Comparison of ENCODE assay signal across 35 cellular contexts in the genomic region with DNA sequence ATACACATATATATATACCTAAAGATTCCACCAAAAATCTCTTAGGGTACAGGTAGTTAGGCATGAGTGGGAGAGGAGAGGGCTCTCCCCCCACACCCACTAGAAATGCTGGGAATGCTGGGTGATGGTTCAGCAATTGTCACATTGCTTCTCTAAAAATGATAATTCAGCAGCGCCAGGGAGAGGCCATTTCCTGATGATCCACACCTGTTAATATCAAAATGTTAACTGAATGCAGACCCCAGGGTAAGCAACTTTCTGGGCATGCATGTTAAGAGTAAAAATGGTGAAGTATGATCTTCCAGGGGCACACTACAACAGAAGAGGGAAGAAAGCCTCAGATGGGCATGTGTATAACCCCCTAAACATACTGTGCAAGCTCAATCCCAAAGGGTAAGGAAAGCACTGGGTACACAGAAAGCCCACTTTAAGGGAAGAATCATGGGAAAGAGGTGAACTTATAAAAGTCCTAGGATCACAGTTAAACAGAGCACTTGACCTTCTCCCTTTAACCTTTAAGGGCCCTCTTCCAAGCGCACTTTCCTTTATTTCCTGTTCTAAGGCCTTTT.
DNase-seq lines count a peak whose midpoint lies in the region; ATAC-seq, FAIRE-seq and TF ChIP-seq lines count a peak whose summit lies in the region.
"Had no signal": no experiment of that assay in that cellular context is flagged by ENCODE, and none has a peak within 500 bp of the region (broad histone marks: within the 10 kb centered on the region; RNA-seq: fewer than 3 reads in every experiment).

No MANE protein-coding gene starts in this region.

- peaks cover 6% of the 10 kb centered on the region for H3K9me3 Mint-ChIP-seq in stimulated activated effector memory CD8-positive, alpha-beta T cell treated with anti-CD3 and anti-CD28 coated beads, Interleukin-12 subunit alpha, Interleukin-12 subunit beta, amount 100 ng/mL, for 72 hours

- H3K4me1 ChIP-seq in OCI-LY3 (ENCODE audit: low read length) (peaks cover 39% of the 10 kb centered on the region), K562 (replicated peaks in 1 of 2; ENCODE audit: control insufficient read depth in 2 of 2, insufficient read depth in 2 of 2, low read length in 2 of 2) (no peaks in the 10 kb centered on the region)
- H3K4me1 ChIP-seq: A549, BE2C, BLaER1, Caco-2 had no signal

- FAIRE-seq in K562 (lab: Jason Lieb, UNC), result no peak
- peak; percentile 50 for FAIRE-seq in urothelium cell line (lab: Jason Lieb, UNC)
- FAIRE-seq: A204.1, A549, D721Med had no signal

- H3K4me3 Mint-ChIP-seq in stimulated activated effector memory CD8-positive, alpha-beta T cell treated with anti-CD3 and anti-CD28 coated beads, Interleukin-12 subunit alpha, Interleukin-12 subunit beta, amount 100 ng/mL, for 72 hours, result no peak overlapping the region
- H3K4me3 Mint-ChIP-seq: B cell; CD14-positive monocyte; CD4-positive, alpha-beta memory T cell; CD4-positive, alpha-beta T cell; CD4-positive, CD25-positive, alpha-beta regulatory T cell; CD8-positive, alpha-beta memory T cell; CD8-positive, alpha-beta T cell had no signal

- peak in 1 of 4 experiments; percentile 18 for DNase-seq in K562 (ENCODE audit: extremely low read depth in 1 of 4, low spot score in 3 of 4)
- DNase-seq in urothelium cell line (ENCODE audit: low spot score), result no peak
- DNase-seq in stimulated activated effector memory CD8-positive, alpha-beta T cell treated with anti-CD3 and anti-CD28 coated beads, Interleukin-12 subunit alpha, Interleukin-12 subunit beta, amount 100 ng/mL, for 72 hours (ENCODE audit: low spot score in 2 of 2), result no peak
- no peak for DNase-seq in stimulated activated naive CD4-positive, alpha-beta T cell (lab: John Stamatoyannopoulos, UW)
- no peak for DNase-seq in H7
- DNase-seq: 8988T; ACHN; AML-193; BE2C; C1 segment of cervical spinal cord; Caco-2; Calu3; CD4-positive, alpha-beta memory T cell; CD4-positive, alpha-beta T cell; CD4-positive, CD25-positive, alpha-beta regulatory T cell; CD8-positive, alpha-beta memory T cell; CD8-positive, alpha-beta T cell; COR-L47; DMS 273 treated with DMSO at 0.1 percent for 48 hours; DMS153; DMS53; DMS79; DMS79 treated with DMSO at 0.1 percent for 48 hours; DND-41; EL had no signal

- H4K20me1 ChIP-seq in OCI-LY3 (ENCODE audit: insufficient read depth, low read length) (peaks cover 41% of the 10 kb centered on the region), K562 (replicated peaks; ENCODE audit: control insufficient read depth, insufficient read depth, low read length) (no peaks in the 10 kb centered on the region)
- H4K20me1 ChIP-seq: BLaER1; BLaER1 treated with 17β-estradiol and CSF1 and Interleukin-3, amounts not matched to agents 10 nM and 100 nM had no signal

- H3K9ac ChIP-seq in OCI-LY3 (ENCODE audit: low read length) (no peak overlapping the region), K562 (ENCODE audit: insufficient read depth in 1 of 2, low read depth in 2 of 2, low read length in 2 of 2) (no peak overlapping the region)
- H3K9ac ChIP-seq: BLaER1; BLaER1 treated with 17β-estradiol and CSF1 and Interleukin-3, amounts not matched to agents 10 nM and 100 nM had no signal

- no peak overlapping the region for H3K27ac Mint-ChIP-seq in stimulated activated effector memory CD8-positive, alpha-beta T cell treated with anti-CD3 and anti-CD28 coated beads, Interleukin-12 subunit alpha, Interleukin-12 subunit beta, amount 100 ng/mL, for 72 hours
- H3K27ac Mint-ChIP-seq: B cell; CD14-positive monocyte; CD4-positive, alpha-beta memory T cell; CD4-positive, alpha-beta T cell; CD4-positive, CD25-positive, alpha-beta regulatory T cell; CD8-positive, alpha-beta T cell had no signal

- H3K9me1 ChIP-seq in K562 (ENCODE audit: control insufficient read depth, insufficient read depth, low read length), result no peaks in the 10 kb centered on the region

- H3K4me2 ChIP-seq in OCI-LY3 (ENCODE audit: low read length) (no peak overlapping the region), K562 (ENCODE audit: insufficient read depth, low read length) (no peak overlapping the region)
- H3K4me2 ChIP-seq: A549, BLaER1 had no signal

- no peaks in the 10 kb centered on the region for H3K27me3 ChIP-seq in OCI-LY3 (ENCODE audit: low read depth, low read length)
- no peaks in the 10 kb centered on the region; a peak in 1 of 5 replicates for H3K27me3 ChIP-seq in K562 (ENCODE audit: control insufficient read depth in 2 of 2, insufficient read depth in 2 of 2, low read length in 2 of 2)
- no peaks in the 10 kb centered on the region for H3K27me3 ChIP-seq in H7 (ENCODE audit: control insufficient read depth, insufficient read depth, low read length)
- H3K27me3 ChIP-seq: BE2C; BLaER1; BLaER1 treated with 17β-estradiol and CSF1 and Interleukin-3, amounts not matched to agents 10 nM and 100 nM had no signal

- ATAC-seq in K562, result no peak
- no peak for ATAC-seq in stimulated activated effector memory CD8-positive, alpha-beta T cell treated with anti-CD3 and anti-CD28 coated beads, Interleukin-12 subunit alpha, Interleukin-12 subunit beta, amount 100 ng/mL, for 72 hours
- ATAC-seq: A549; CD8-positive, alpha-beta T cell had no signal

- no peak for TF ChIP-seq EP300 in K562 (IDR thresholded peaks at IDR 0.05; ENCODE audit: low read length)

- no peak for TF ChIP-seq CTCF in OCI-LY3 (IDR thresholded peaks at IDR 0.05; ENCODE audit: low read depth, low read length)
- no peak for TF ChIP-seq CTCF in K562 (IDR thresholded peaks at IDR 0.05 in 2 of 3, conservative IDR thresholded peaks at IDR 0.05 in 1 of 3; ENCODE audit: insufficient read depth in 2 of 3, low read depth in 1 of 3, low read length in 3 of 3)

- no peak overlapping the region for H2AFZ ChIP-seq in OCI-LY3 (ENCODE audit: low read depth, low read length)
- H2AFZ ChIP-seq in K562 (ENCODE audit: low read depth, low read length), result no peak overlapping the region

- H3K27ac ChIP-seq in OCI-LY3 (ENCODE audit: low read length) (peak overlapping the region; percentile 85; the same call in 1 of the 2 replicates), K562 (ENCODE audit: extremely low read depth, low read depth, low read length) (no peak overlapping the region)
- H3K27ac ChIP-seq: 22Rv1, A549, BLaER1, C4-2B had no signal

- H3K79me2 ChIP-seq in OCI-LY3 (ENCODE audit: low read length), result peaks cover 92% of the 10 kb centered on the region
- no peaks in the 10 kb centered on the region for H3K79me2 ChIP-seq in K562 (ENCODE audit: control insufficient read depth, insufficient read depth, low read length)

- no peaks in the 10 kb centered on the region for H3K4me1 Mint-ChIP-seq in stimulated activated effector memory CD8-positive, alpha-beta T cell treated with anti-CD3 and anti-CD28 coated beads, Interleukin-12 subunit alpha, Interleukin-12 subunit beta, amount 100 ng/mL, for 72 hours
- H3K4me1 Mint-ChIP-seq: CD4-positive, alpha-beta memory T cell; CD4-positive, CD25-positive, alpha-beta regulatory T cell; CD8-positive, alpha-beta memory T cell had no signal

- in situ Hi-C loops in K562 (cut with MboI), result no loop called here

- BruUV-seq in K562 (replicated peaks; lab: Mats Ljungman, UMichigan), result no TSS peak

- TF ChIP-seq RAD21 in K562 (CRISPR knock-in tag; conservative IDR thresholded peaks at IDR 0.05 in 1 of 2, IDR thresholded peaks at IDR 0.05 in 1 of 2), result no peak

- WGBS in K562 (ENCODE audit: insufficient coverage, low coverage, missing lambda C conversion rate), result under 1% methylated on average over 2 of the region's 2 CpGs

- no peaks in the 10 kb centered on the region for H3K36me3 Mint-ChIP-seq in stimulated activated effector memory CD8-positive, alpha-beta T cell treated with anti-CD3 and anti-CD28 coated beads, Interleukin-12 subunit alpha, Interleukin-12 subunit beta, amount 100 ng/mL, for 72 hours
- H3K36me3 Mint-ChIP-seq: CD14-positive monocyte; CD8-positive, alpha-beta T cell had no signal

- POLR2A ChIA-PET in K562 (lab: Yijun Ruan, JAX), result interaction anchor here (1.3 to 2.0 kb wide), 2 partner anchors 10 to 13 kb away, joined by 3 to 10 read pairs; no protein-coding TSS in a partner anchor

- H3K4me3 ChIP-seq in OCI-LY3 (ENCODE audit: low read length), result no peak overlapping the region
- H3K4me3 ChIP-seq in K562, result no peak overlapping the region
- H3K4me3 ChIP-seq in H7 (ENCODE audit: insufficient read depth, low read depth, low read length), result no peak overlapping the region
- H3K4me3 ChIP-seq: A549; BLaER1; BLaER1 treated with 17β-estradiol and CSF1 and Interleukin-3, amounts not matched to agents 10 nM and 100 nM had no signal

- peaks cover 84% of the 10 kb centered on the region for H3K36me3 ChIP-seq in OCI-LY3 (replicated peaks; ENCODE audit: low read depth, low read length)
- H3K36me3 ChIP-seq in K562 (ENCODE audit: control insufficient read depth, insufficient read depth, low read length), result no peaks in the 10 kb centered on the region
- H3K36me3 ChIP-seq in H7 (replicated peaks; ENCODE audit: control insufficient read depth, insufficient read depth, low read length), result no peaks in the 10 kb centered on the region
- H3K36me3 ChIP-seq: BE2C; BLaER1; BLaER1 treated with 17β-estradiol and CSF1 and Interleukin-3, amounts not matched to agents 10 nM and 100 nM had no signal

- H3K9me3 ChIP-seq in OCI-LY3 (ENCODE audit: insufficient read depth, low read length) (peaks cover 40% of the 10 kb centered on the region), K562 (replicated peaks; ENCODE audit: control insufficient read depth, insufficient read depth, low read depth, low read length) (peaks cover 1% of the 10 kb centered on the region; the same call in 1 of the 2 replicates)
- H3K9me3 ChIP-seq: BE2C had no signal

- no peak for TF ChIP-seq POLR2A in K562 (conservative IDR thresholded peaks at IDR 0.05)

- intact Hi-C loops in K562 (cut with micrococcal nuclease), result no loop called here

- CTCF ChIA-PET in K562 (lab: Yijun Ruan, JAX; ENCODE audit: low intra/inter-chr PET ratio), result interaction anchor here (1.1 kb wide), 1 partner anchor 279 kb away, joined by 3 read pairs; no protein-coding TSS in a partner anchor

TF ChIP-seq in K562, 482 proteins besides CTCF, POLR2A, EP300 and RAD21 (continues in another document):
- TF ChIP-seq ZBTB8A (IDR thresholded peaks at IDR 0.05; ENCODE audit: partially characterized antibody) (no peak), SREBF2 (CRISPR knock-in tag; IDR thresholded peaks at IDR 0.05) (no peak), ZNF75A (CRISPR knock-in tag; IDR thresholded peaks at IDR 0.05) (no peak), HDAC6 (IDR thresholded peaks at IDR 0.05; ENCODE audit: low read depth, low read length) (no peak)
